ENCODE assay signal across 16 cellular contexts in genomic region chr14:103530831-103531230, GRCh38. TPM values are rescaled to one million over a fixed set of nuclear protein-coding genes. Genes with fewer than 3 reads are reported as not detected.
A peak's percentile ranks its signal among the peaks of the same experiment; 100 is the strongest.
DNase-seq lines count a peak whose midpoint lies in the region; ATAC-seq and TF ChIP-seq lines count a peak whose summit lies in the region.
"Had no signal": no experiment of that assay in that cellular context is flagged by ENCODE, and none has a peak within 500 bp of the region (broad histone marks: within the 10 kb centered on the region; RNA-seq: fewer than 3 reads in every experiment).

No MANE protein-coding gene starts in this region.

- BruUV-seq in PC-9 (replicated peaks; lab: Mats Ljungman, UMichigan), result no TSS peak

- H3K4me1 ChIP-seq in PC-9 (replicated peaks; ENCODE audit: insufficient read depth) (peaks cover 23% of the 10 kb centered on the region), esophagus muscularis mucosa (peaks cover 46 to 95% (median 91%) of the 10 kb centered on the region in 4 donors), prostate gland (replicated peaks) (peaks cover 18% of the 10 kb centered on the region)

- H3K27ac ChIP-seq in PC-9, result no peak overlapping the region
- H3K27ac ChIP-seq in esophagus muscularis mucosa (replicated peaks in 1 of 4), result peak overlapping the region; percentile 93 to 97 (median 94)
- H3K27ac ChIP-seq in prostate gland, result no peak overlapping the region
- H3K27ac ChIP-seq: body of pancreas, vagina had no signal

- H3K27me3 ChIP-seq in PC-9 (ENCODE audit: insufficient read depth, low read depth) (no peaks in the 10 kb centered on the region), esophagus muscularis mucosa (no peaks in the 10 kb centered on the region), prostate gland (replicated peaks; ENCODE audit: insufficient read depth) (no peaks in the 10 kb centered on the region)
- H3K27me3 ChIP-seq: body of pancreas, dorsolateral prefrontal cortex, vagina had no signal

- no peaks in the 10 kb centered on the region for H3K9me3 Mint-ChIP-seq in activated naive CD4-positive, alpha-beta T cell treated with anti-CD3 and anti-CD28 coated beads for 36 hours
- H3K9me3 Mint-ChIP-seq in stimulated activated memory B cell treated with anti-CD40 and anti-IgM and Interleukin-4, amounts not matched to agents 10 μg/mL and 1 μg/mL and 100 μg/mL, for 72 hours, result no peaks in the 10 kb centered on the region
- H3K9me3 Mint-ChIP-seq: IgD-negative memory B cell had no signal

- no peak for DNase-seq in activated naive CD4-positive, alpha-beta T cell treated with anti-CD3 and anti-CD28 coated beads for 36 hours
- DNase-seq in activated naive CD4-positive, alpha-beta T cell (lab: John Stamatoyannopoulos, UW), result no peak
- no peak for DNase-seq in PC-9
- no peak for DNase-seq in esophagus muscularis mucosa (ENCODE audit: extremely low spot score)
- no peak for DNase-seq in NCI-H510A (lab: John Stamatoyannopoulos, UW)
- DNase-seq in prostate gland (ENCODE audit: low spot score), result no peak
- DNase-seq in SKM-1 (lab: John Stamatoyannopoulos, UW; ENCODE audit: unreplicated experiment), result no peak
- DNase-seq: activated CD4-positive, CD25-positive, alpha-beta regulatory T cell; body of pancreas; DMS153; dorsolateral prefrontal cortex; NCI-H1105 treated with DMSO at 0.1 percent for 48 hours; stimulated activated CD4-positive, alpha-beta T cell treated with anti-CD3 and anti-CD28 coated beads, Interleukin-4, amount 100 ng/mL, for 4 hours had no signal

- peaks cover 44% of the 10 kb centered on the region for H4K20me1 ChIP-seq in PC-9 (ENCODE audit: insufficient read depth)

- H3K36me3 ChIP-seq in PC-9 (ENCODE audit: low read depth) (peaks cover 18% of the 10 kb centered on the region; the same call in 1 of the 2 replicates), esophagus muscularis mucosa (peaks cover 0 to 52% (median 27%) of the 10 kb centered on the region in 4 donors), prostate gland (no peaks in the 10 kb centered on the region)

- TF ChIP-seq POLR2A in esophagus muscularis mucosa (IDR thresholded peaks at IDR 0.05; ENCODE audit: low read depth) (no peak), prostate gland (IDR thresholded peaks at IDR 0.05) (no peak)

- H3K79me2 ChIP-seq in PC-9 (ENCODE audit: low read depth), result peaks cover 44% of the 10 kb centered on the region

- no peak for ATAC-seq in stimulated activated memory B cell treated with anti-CD40 and anti-IgM and Interleukin-4, amounts not matched to agents 10 μg/mL and 1 μg/mL and 100 μg/mL, for 72 hours
- ATAC-seq: body of pancreas had no signal

- peaks cover 6% of the 10 kb centered on the region for H3K36me3 Mint-ChIP-seq in activated naive CD4-positive, alpha-beta T cell treated with anti-CD3 and anti-CD28 coated beads for 36 hours (ENCODE audit: low read depth)
- peaks cover 10% of the 10 kb centered on the region for H3K36me3 Mint-ChIP-seq in stimulated activated memory B cell treated with anti-CD40 and anti-IgM and Interleukin-4, amounts not matched to agents 10 μg/mL and 1 μg/mL and 100 μg/mL, for 72 hours
- H3K36me3 Mint-ChIP-seq: IgD-negative memory B cell had no signal

- no peak for TF ChIP-seq EP300 in esophagus muscularis mucosa (IDR thresholded peaks at IDR 0.05)

- H2AFZ ChIP-seq in PC-9, result no peak overlapping the region

- peak overlapping the region; percentile 97 for H3K4me3 Mint-ChIP-seq in activated naive CD4-positive, alpha-beta T cell treated with anti-CD3 and anti-CD28 coated beads for 36 hours
- H3K4me3 Mint-ChIP-seq in stimulated activated memory B cell treated with anti-CD40 and anti-IgM and Interleukin-4, amounts not matched to agents 10 μg/mL and 1 μg/mL and 100 μg/mL, for 72 hours, result no peak overlapping the region

- H3K4me2 ChIP-seq in PC-9, result peak overlapping the region; percentile 95

- CTCF ChIA-PET in activated naive CD4-positive, alpha-beta T cell treated with anti-CD3 and anti-CD28 coated beads for 36 hours (lab: Charles Lee), result no interaction called here
- CTCF ChIA-PET in PC-9 (lab: Charles Lee), result no interaction called here

- WGBS in esophagus muscularis mucosa, result 91% methylated on average over 7 of the region's 11 CpGs
- 90% methylated on average over 11 of the region's 11 CpGs for WGBS in prostate gland

- no peak overlapping the region for H3K27ac Mint-ChIP-seq in activated naive CD4-positive, alpha-beta T cell treated with anti-CD3 and anti-CD28 coated beads for 36 hours
- peak overlapping the region; percentile 39 for H3K27ac Mint-ChIP-seq in stimulated activated memory B cell treated with anti-CD40 and anti-IgM and Interleukin-4, amounts not matched to agents 10 μg/mL and 1 μg/mL and 100 μg/mL, for 72 hours

- peaks cover 20% of the 10 kb centered on the region; the same call in 1 of the 2 replicates for H3F3A ChIP-seq in PC-9 (ENCODE audit: insufficient read depth, low read depth)

- H3K4me1 Mint-ChIP-seq in activated naive CD4-positive, alpha-beta T cell treated with anti-CD3 and anti-CD28 coated beads for 36 hours (ENCODE audit: low read depth), result peaks cover 34% of the 10 kb centered on the region
- peaks cover 59% of the 10 kb centered on the region for H3K4me1 Mint-ChIP-seq in stimulated activated memory B cell treated with anti-CD40 and anti-IgM and Interleukin-4, amounts not matched to agents 10 μg/mL and 1 μg/mL and 100 μg/mL, for 72 hours

- peak overlapping the region; percentile 79; the same call in 1 of the 2 replicates for H3K4me3 ChIP-seq in PC-9
- no peak overlapping the region for H3K4me3 ChIP-seq in esophagus muscularis mucosa
- H3K4me3 ChIP-seq in prostate gland, result no peak overlapping the region
- H3K4me3 ChIP-seq: body of pancreas, vagina had no signal

- no peaks in the 10 kb centered on the region for H3K9me3 ChIP-seq in PC-9 (ENCODE audit: insufficient read depth, low read depth)
- no peaks in the 10 kb centered on the region for H3K9me3 ChIP-seq in esophagus muscularis mucosa
- H3K9me3 ChIP-seq in prostate gland, result no peaks in the 10 kb centered on the region
- H3K9me3 ChIP-seq: body of pancreas, vagina had no signal

- H3K27me3 Mint-ChIP-seq in activated naive CD4-positive, alpha-beta T cell treated with anti-CD3 and anti-CD28 coated beads for 36 hours (ENCODE audit: low read depth), result no peaks in the 10 kb centered on the region
- no peaks in the 10 kb centered on the region for H3K27me3 Mint-ChIP-seq in stimulated activated memory B cell treated with anti-CD40 and anti-IgM and Interleukin-4, amounts not matched to agents 10 μg/mL and 1 μg/mL and 100 μg/mL, for 72 hours
- H3K27me3 Mint-ChIP-seq: IgD-negative memory B cell had no signal

- no peak for TF ChIP-seq CTCF in PC-9 (conservative IDR thresholded peaks at IDR 0.05)
- no peak for TF ChIP-seq CTCF in esophagus muscularis mucosa (IDR thresholded peaks at IDR 0.05)
- TF ChIP-seq CTCF in prostate gland (IDR thresholded peaks at IDR 0.05), result no peak

- POLR2A ChIA-PET in PC-9 (lab: Charles Lee; ENCODE audit: unreplicated experiment), result no interaction called here

- intact Hi-C loops in activated naive CD4-positive, alpha-beta T cell treated with anti-CD3 and anti-CD28 coated beads for 36 hours (cut with micrococcal nuclease), result no loop called here
- intact Hi-C loops in PC-9 (cut with micrococcal nuclease; ENCODE audit: unreplicated experiment), result no loop called here
- intact Hi-C loops in esophagus muscularis mucosa (cut with DNase I), result no loop called here
- intact Hi-C loops in prostate gland (cut with DNase I), result no loop called here

- H3K9me2 ChIP-seq in PC-9 (ENCODE audit: insufficient read depth), result no peaks in the 10 kb centered on the region

RNA-seq across cellular contexts. Expression of gene TRMT61A, which starts 1.8 kb away (rescaled TPM):
- 1 to 10 TPM; 6.6 to 6.7 TPM for total RNA-seq in activated naive CD4-positive, alpha-beta T cell treated with anti-CD3 and anti-CD28 coated beads for 36 hours
- 22.5 and 25.9 TPM in 2 replicates for total RNA-seq in PC-9 (2021)
- 10 to 100 TPM; 28.7 to 50.0 (median 35.2) TPM for total RNA-seq in esophagus muscularis mucosa
- 10 to 100 TPM; 19.6 to 40.4 TPM for total RNA-seq in prostate gland

RNA-seq across cellular contexts. Expression of gene CKB, which starts 8.2 kb away (rescaled TPM):
- 1 to 10 TPM; 3.8 to 4.9 TPM for total RNA-seq in activated naive CD4-positive, alpha-beta T cell treated with anti-CD3 and anti-CD28 coated beads for 36 hours
- total RNA-seq in PC-9 (2021), result 64.4 and 66.8 TPM in 2 replicates
- 1,000 to 10,000 TPM in 3 of 4 donors, 100 to 1,000 TPM in 1; 917 to 1,843 (median 1,284) TPM for total RNA-seq in esophagus muscularis mucosa
- total RNA-seq in prostate gland, result 1,000 to 10,000 TPM; 1,199 to 1,838 TPM

RNA-seq across cellular contexts. Expression of gene BAG5, which starts 31.6 kb away (rescaled TPM):
- 10 to 100 TPM; 15.5 to 16.6 TPM for total RNA-seq in activated naive CD4-positive, alpha-beta T cell treated with anti-CD3 and anti-CD28 coated beads for 36 hours
- total RNA-seq in PC-9 (2021) (61.5 and 76.5 TPM in 2 replicates), esophagus muscularis mucosa (10 to 100 TPM; 27.4 to 34.7 (median 28.3) TPM), prostate gland (10 to 100 TPM; 31.2 to 33.3 TPM)

RNA-seq across cellular contexts. Expression of gene COA8, which starts 31.9 kb away (rescaled TPM):
- total RNA-seq in activated naive CD4-positive, alpha-beta T cell treated with anti-CD3 and anti-CD28 coated beads for 36 hours, result 10 to 100 TPM; 36.8 to 48.4 TPM
- total RNA-seq in PC-9 (2021) (93.8 and 101 TPM in 2 replicates), esophagus muscularis mucosa (10 to 100 TPM; 26.8 to 46.1 (median 37.6) TPM), prostate gland (10 to 100 TPM; 24.3 to 24.9 TPM)

Comparison
In these comparisons a context has a peak if more than half of its experiments do, and no peak if none do; other contexts are left out.
1. H3K27ac ChIP-seq: peak in esophagus muscularis mucosa (4 of 4); none in PC-9 (single experiment) and prostate gland (0 of 2).
2. RNA of gene CKB, which starts 8.2 kb away (total RNA-seq): 1,199 to 1,838 TPM in prostate gland and 917 to 1,843 TPM in esophagus muscularis mucosa; 64.4 to 66.8 TPM in PC-9 and 3.8 to 4.9 TPM in activated naive CD4-positive, alpha-beta T cell treated with anti-CD3 and anti-CD28 coated beads for 36 hours; every median in the first group is over 10 times any median in the second.